ENCODE assay signal across 8 cellular contexts in the genomic region with DNA sequence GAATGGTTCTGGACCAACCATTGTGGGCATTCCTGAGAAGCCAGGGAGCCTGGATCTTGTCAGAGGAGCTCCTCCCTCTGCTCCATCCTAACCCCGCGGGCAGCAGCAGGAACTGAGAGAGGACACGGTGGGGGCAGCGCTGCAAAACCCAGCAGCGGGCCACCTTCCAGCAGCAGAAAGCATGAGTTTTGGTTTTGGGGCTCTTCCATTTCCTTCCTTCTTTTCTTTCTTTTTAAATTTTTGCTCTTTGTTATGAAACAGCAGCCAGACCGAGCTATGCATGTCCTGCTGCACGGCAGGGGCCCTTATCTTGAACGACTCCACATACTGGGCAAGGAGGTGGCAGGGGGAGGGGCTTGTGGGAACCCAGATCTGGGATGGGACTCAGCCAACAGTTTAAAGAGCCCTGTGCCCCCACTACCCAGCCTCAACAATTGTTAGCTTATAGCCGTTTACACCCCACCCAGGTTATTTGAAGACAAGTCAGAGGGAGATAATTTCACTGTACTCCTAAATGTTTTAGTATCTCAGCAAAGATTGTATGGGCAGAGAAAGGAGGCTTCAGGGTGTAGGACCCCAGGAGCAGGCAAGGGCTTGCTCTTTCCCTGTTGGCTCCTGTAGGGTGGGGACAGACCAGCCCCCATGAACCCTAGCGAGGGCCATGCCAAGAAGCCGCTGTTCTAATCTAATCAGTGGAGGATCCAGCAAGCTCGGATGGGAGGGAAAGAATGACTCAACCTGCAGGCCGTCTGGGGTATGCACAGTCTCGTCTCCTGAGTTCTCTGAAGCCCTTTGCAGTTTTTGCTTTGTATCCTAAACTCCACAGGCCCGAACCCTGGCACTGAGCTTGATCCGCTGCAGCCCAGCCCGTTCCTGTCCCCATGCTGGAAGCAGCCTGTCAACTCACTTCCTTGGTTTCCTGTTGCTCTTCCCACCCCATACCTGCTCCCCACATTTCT.
DNase-seq lines count a peak whose midpoint lies in the region; ATAC-seq and TF ChIP-seq lines count a peak whose summit lies in the region.

No MANE protein-coding gene starts in this region.

- peaks cover 79 to 97% (median 87%) of the 10 kb centered on the region in 3 donors for H3K4me1 Mint-ChIP-seq in naive B cell

- no peaks in the 10 kb centered on the region for H3K27me3 Mint-ChIP-seq in naive B cell

- no peak for DNase-seq in AG04450 (ENCODE audit: low read depth, low spot score)
- DNase-seq in epithelial cell of esophagus (ENCODE audit: low read depth) = peak; percentile 37
- no peak for DNase-seq in naive B cell
- DNase-seq in T1000 (lab: John Stamatoyannopoulos, UW) = no peak
- no peak for DNase-seq in NCI-H1417 treated with DMSO at 0.1 percent for 48 hours (lab: John Stamatoyannopoulos, UW)
- DNase-seq in COLO668 (lab: John Stamatoyannopoulos, UW; ENCODE audit: unreplicated experiment) = no peak

- H3K27ac ChIP-seq in AG04450 (ENCODE audit: low read depth, low read length) (peak overlapping the region; percentile 78), VCaP (peak overlapping the region; percentile 21; the same call in 1 of the 2 replicates)

- H3K9me3 Mint-ChIP-seq in naive B cell = no peaks in the 10 kb centered on the region

- CTCF ChIA-PET in AG04450 (lab: Charles Lee) = interaction anchor here (0.6 to 1.6 kb wide), 6 partner anchors 23 to 131 kb away, joined by 3 to 7 read pairs (median 4); no protein-coding TSS in a partner anchor

- H3K27me3 ChIP-seq in AG04450 (ENCODE audit: control insufficient read depth, insufficient read depth, low read length) = no peaks in the 10 kb centered on the region

- H3K27ac Mint-ChIP-seq in naive B cell = peak overlapping the region; percentile 79 to 96 (median 94)

- peak overlapping the region; percentile 60 to 92 (median 84) for H3K4me3 Mint-ChIP-seq in naive B cell

- H3K4me3 ChIP-seq in AG04450 (ENCODE audit: low read depth, low read length) (no peak overlapping the region), epithelial cell of esophagus (ENCODE audit: low read length) (no peak overlapping the region)

- no peaks in the 10 kb centered on the region for H3K9me3 ChIP-seq in AG04450 (ENCODE audit: control insufficient read depth, insufficient read depth, low read length)

- H3K36me3 Mint-ChIP-seq in naive B cell = no peaks in the 10 kb centered on the region

- ATAC-seq in HG03066 (IDR thresholded peaks at IDR 0.05; ENCODE audit: low read depth, unreplicated experiment) (peak; percentile 28), naive B cell (ENCODE audit: low read depth in 2 of 2) (peak in 1 of 2 donors; percentile 22)

- POLR2A ChIA-PET in AG04450 (lab: Yijun Ruan, JAX) = interaction anchor here (1.2 kb wide), 1 partner anchor 29 kb away, joined by 6 read pairs; no protein-coding TSS in a partner anchor

- TF ChIP-seq CTCF in AG04450 (IDR thresholded peaks at IDR 0.05; ENCODE audit: low read depth, low read length) (peak; percentile 32), VCaP (conservative IDR thresholded peaks at IDR 0.05) (no peak), epithelial cell of esophagus (IDR thresholded peaks at IDR 0.05; ENCODE audit: insufficient read depth, low read depth, low read length, missing control alignments) (no peak)
